ENCODE assay signal across 23 cellular contexts in genomic region chr12:96982671-96983070, GRCh38.
"Had no signal": no experiment of that assay in that cellular context is flagged by ENCODE, and none has a peak within 500 bp of the region (broad histone marks: within the 10 kb centered on the region; RNA-seq: fewer than 3 reads in every experiment).

No MANE protein-coding gene starts in this region.

- H3K27ac ChIP-seq: colonic mucosa, hepatocyte, sigmoid colon, skin epidermis, stomach, thoracic aorta, transverse colon had no signal

- H3K9me3 ChIP-seq: colonic mucosa, sigmoid colon, stomach, thoracic aorta, transverse colon had no signal

- H3K36me3 Mint-ChIP-seq: naive thymus-derived CD4-positive, alpha-beta T cell had no signal

- DNase-seq: cerebellar nuclear complex; colonic mucosa; dermis blood vessel endothelial cell; erythroblast; foreskin melanocyte; head of caudate nucleus; kidney; left colon; left ventricle myocardium superior; mesendoderm; naive thymus-derived CD4-positive, alpha-beta T cell; nephron progenitor cell; posterior cingulate gyrus; sigmoid colon; stimulated activated CD4-positive, alpha-beta T cell treated with anti-CD3 and anti-CD28 coated beads, Interleukin-2, amount 100 ng/mL, for 48 hours; stomach; substantia nigra; transverse colon had no signal

- H2AFZ ChIP-seq: hepatocyte had no signal

- ATAC-seq: left colon; left ventricle myocardium superior; naive thymus-derived CD4-positive, alpha-beta T cell had no signal

- H3K9me3 Mint-ChIP-seq: naive thymus-derived CD4-positive, alpha-beta T cell; nephron progenitor cell had no signal

- H3K4me1 ChIP-seq: colonic mucosa had no signal

- H3K4me2 ChIP-seq: hepatocyte had no signal

- H3K27ac Mint-ChIP-seq: naive thymus-derived CD4-positive, alpha-beta T cell; nephron progenitor cell had no signal

- H3K4me3 ChIP-seq: colonic mucosa, hepatocyte, lung, sigmoid colon, skin epidermis, stomach, thoracic aorta, transverse colon had no signal

- FAIRE-seq: endothelial cell of umbilical vein, kidney had no signal

- H3K4me3 Mint-ChIP-seq: nephron progenitor cell had no signal

- H3K79me2 ChIP-seq: hepatocyte had no signal

- H3K36me3 ChIP-seq: colonic mucosa, sigmoid colon, stomach, thoracic aorta, transverse colon had no signal
